In genomic region chr12:32083489-32083888, GRCh38 we compare ENCODE assay signal across 12 cellular contexts. TPM values are rescaled to one million over a fixed set of nuclear protein-coding genes. Genes with fewer than 3 reads are reported as not detected.
A peak's percentile ranks its signal among the peaks of the same experiment; 100 is the strongest.
DNase-seq lines count a peak whose midpoint lies in the region; ATAC-seq and TF ChIP-seq lines count a peak whose summit lies in the region.
"Had no signal": no experiment of that assay in that cellular context is flagged by ENCODE, and none has a peak within 500 bp of the region (broad histone marks: within the 10 kb centered on the region; RNA-seq: fewer than 3 reads in every experiment).

No MANE protein-coding gene starts in this region.

- POLR2A ChIA-PET in HEK293T (lab: Yijun Ruan, JAX): no interaction called here

- H3K4me3 ChIP-seq in AG10803 (ENCODE audit: low read length): no peak overlapping the region
- no peak overlapping the region for H3K4me3 ChIP-seq in cardiac fibroblast (replicated peaks in 1 of 2; ENCODE audit: low read depth in 2 of 2, low read length in 2 of 2)
- H3K4me3 ChIP-seq: tibial nerve had no signal

- TF ChIP-seq CTCF in AG10803 (conservative IDR thresholded peaks at IDR 0.05; ENCODE audit: low read length) (no peak), cardiac fibroblast (IDR thresholded peaks at IDR 0.05; ENCODE audit: low read depth, low read length) (no peak)

- DNase-seq in AG10803 (ENCODE audit: low read depth) (peak; percentile 84), MV-4-11 (lab: John Stamatoyannopoulos, UW) (peak; percentile 19), cardiac fibroblast (ENCODE audit: low read depth in 2 of 2) (peak; percentile 72 to 83), lung microvascular endothelial cell (ENCODE audit: low read depth in 2 of 2) (peak; percentile 30 to 38), NCI-H510A (lab: John Stamatoyannopoulos, UW) (no peak), HEK293T (ENCODE audit: extremely low spot score) (no peak)
- DNase-seq: activated naive CD4-positive, alpha-beta T cell treated with Interleukin-2 at 50 U/mL for 16 hours; AML-193; NCI-H2107 had no signal

- ATAC-seq in GM21526 (IDR thresholded peaks at IDR 0.05; ENCODE audit: low FRiP score, unreplicated experiment) (no peak), GM18520 (IDR thresholded peaks at IDR 0.05; ENCODE audit: unreplicated experiment) (no peak)

- CTCF ChIA-PET in HEK293T (lab: Yijun Ruan, JAX): no interaction called here

TF ChIP-seq in HEK293T, 16 proteins besides CTCF, POLR2A, EP300 and RAD21:
- TF ChIP-seq PKNOX1 (IDR thresholded peaks at IDR 0.05) (no peak), SUZ12 (IDR thresholded peaks at IDR 0.05) (no peak), CTBP1 (IDR thresholded peaks at IDR 0.05; ENCODE audit: borderline replicate concordance) (no peak), BHLHE40 (IDR thresholded peaks at IDR 0.05; ENCODE audit: borderline replicate concordance) (no peak), FOXK2 (IDR thresholded peaks at IDR 0.05) (no peak), L3MBTL2 (conservative IDR thresholded peaks at IDR 0.05) (no peak), LEF1 (IDR thresholded peaks at IDR 0.05; ENCODE audit: borderline replicate concordance) (no peak), ZNF384 (IDR thresholded peaks at IDR 0.05) (no peak), SP1 (IDR thresholded peaks at IDR 0.05) (no peak), ELF4 (IDR thresholded peaks at IDR 0.05) (no peak), FOXM1 (IDR thresholded peaks at IDR 0.05; ENCODE audit: borderline replicate concordance) (no peak), NFRKB (IDR thresholded peaks at IDR 0.05) (no peak), HDGF (IDR thresholded peaks at IDR 0.05; ENCODE audit: borderline replicate concordance) (no peak), ARNT (IDR thresholded peaks at IDR 0.05) (no peak), FOXA1 (IDR thresholded peaks at IDR 0.05) (no peak)

RNA-seq across cellular contexts. Expression of gene BICD1, which starts 23.2 kb away (rescaled TPM):
- 10.5 and 20.2 TPM in 2 replicates for total RNA-seq in lung microvascular endothelial cell

Comparison
In these comparisons a context has a peak if more than half of its experiments do, and no peak if none do; other contexts are left out.
1. DNase-seq: peak in AG10803 (single experiment), MV-4-11 (single experiment), cardiac fibroblast (2 of 2) and lung microvascular endothelial cell (2 of 2); none in NCI-H510A (single experiment) and HEK293T (single experiment).